31 cellular contexts compared by ENCODE assay signal in genomic region chr12:132967736-132968135, GRCh38.
"Had no signal": no experiment of that assay in that cellular context is flagged by ENCODE, and none has a peak within 500 bp of the region (broad histone marks: within the 10 kb centered on the region; RNA-seq: fewer than 3 reads in every experiment).

No MANE protein-coding gene starts in this region.

- H3K4me3 Mint-ChIP-seq: naive thymus-derived CD4-positive, alpha-beta T cell; natural killer cell; nephron; neural progenitor cell; stimulated activated memory B cell treated with anti-CD40 and anti-IgM and Interleukin-4, amounts not matched to agents 10 μg/mL and 1 μg/mL and 100 μg/mL, for 72 hours; stimulated activated naive CD8-positive, alpha-beta T cell treated with anti-CD3 and anti-CD28 coated beads, Interleukin-15, amount 100 ng/mL, for 72 hours had no signal

- H3K9me3 ChIP-seq: right lobe of liver, testis, vagina had no signal

- H3K27ac Mint-ChIP-seq: naive thymus-derived CD4-positive, alpha-beta T cell; natural killer cell; nephron; neural progenitor cell; progenitor cell of endocrine pancreas; stimulated activated memory B cell treated with anti-CD40 and anti-IgM and Interleukin-4, amounts not matched to agents 10 μg/mL and 1 μg/mL and 100 μg/mL, for 72 hours; stimulated activated naive CD8-positive, alpha-beta T cell treated with anti-CD3 and anti-CD28 coated beads, Interleukin-15, amount 100 ng/mL, for 72 hours had no signal

- H3K4me1 ChIP-seq: neural progenitor cell, parathyroid adenoma, psoas muscle, right lobe of liver, sigmoid colon, suprapubic skin, testis, tibial artery, transverse colon, upper lobe of left lung, vagina had no signal

- H3K4me1 Mint-ChIP-seq: natural killer cell; nephron; neural progenitor cell; stimulated activated memory B cell treated with anti-CD40 and anti-IgM and Interleukin-4, amounts not matched to agents 10 μg/mL and 1 μg/mL and 100 μg/mL, for 72 hours; stimulated activated naive CD8-positive, alpha-beta T cell treated with anti-CD3 and anti-CD28 coated beads, Interleukin-15, amount 100 ng/mL, for 72 hours had no signal

- H3K36me3 Mint-ChIP-seq: natural killer cell had no signal

- H3K36me3 ChIP-seq: neural progenitor cell, ovary, right lobe of liver, sigmoid colon, transverse colon, upper lobe of left lung had no signal

- H3K4me2 ChIP-seq: neural progenitor cell had no signal

- FAIRE-seq: small intestine, urothelium cell line had no signal

- H3K27me3 Mint-ChIP-seq: progenitor cell of endocrine pancreas; stimulated activated memory B cell treated with anti-CD40 and anti-IgM and Interleukin-4, amounts not matched to agents 10 μg/mL and 1 μg/mL and 100 μg/mL, for 72 hours; stimulated activated naive CD8-positive, alpha-beta T cell treated with anti-CD3 and anti-CD28 coated beads, Interleukin-15, amount 100 ng/mL, for 72 hours had no signal

- H3K9ac ChIP-seq: neural progenitor cell, parathyroid adenoma had no signal

- H3K27ac ChIP-seq: neural progenitor cell, ovary, parathyroid adenoma, psoas muscle, right lobe of liver, sigmoid colon, suprapubic skin, testis, tibial artery, transverse colon, upper lobe of left lung, vagina had no signal

- DNase-seq: naive thymus-derived CD4-positive, alpha-beta T cell; natural killer cell; occipital lobe; ovary; posterior cingulate gyrus; psoas muscle; right cardiac atrium; right lobe of liver; sigmoid colon; small intestine; stimulated activated CD4-positive, alpha-beta T cell treated with anti-CD3 and anti-CD28 coated beads, Interleukin-15, amount 100 ng/mL, for 24 hours; stimulated activated CD4-positive, alpha-beta T cell treated with anti-CD3 and anti-CD28 coated beads, Interleukin-2, amount 100 ng/mL, for 24 hours; stimulated activated CD4-positive, alpha-beta T cell treated with anti-CD3 and anti-CD28 coated beads, Interleukin-2, amount 100 ng/mL, for 48 hours; stimulated activated CD4-positive, alpha-beta T cell treated with anti-CD3 and anti-CD28 coated beads, Interleukin-4, amount 100 ng/mL, for 24 hours; stimulated activated CD8-positive, alpha-beta memory T cell treated with anti-CD3 and anti-CD28 coated beads, Interleukin-4, amount 100 ng/mL, for 48 hours; stimulated activated naive CD4-positive, alpha-beta T cell; stimulated activated naive CD8-positive, alpha-beta T cell treated with anti-CD3 and anti-CD28 coated beads, Interleukin-15, amount 100 ng/mL, for 72 hours; stimulated activated naive CD8-positive, alpha-beta T cell treated with anti-CD3 and anti-CD28 coated beads, Interleukin-15, Interleukin-2, amounts not matched to agents 100 U/mL and 50 U/mL, for 24 hours; substantia nigra; testis; tibial artery; transverse colon; upper lobe of left lung had no signal

- ATAC-seq: naive thymus-derived CD4-positive, alpha-beta T cell; natural killer cell; psoas muscle; stimulated activated memory B cell treated with anti-CD40 and anti-IgM and Interleukin-4, amounts not matched to agents 10 μg/mL and 1 μg/mL and 100 μg/mL, for 72 hours; stimulated activated naive CD8-positive, alpha-beta T cell treated with anti-CD3 and anti-CD28 coated beads, Interleukin-15, amount 100 ng/mL, for 72 hours; stimulated activated naive CD8-positive, alpha-beta T cell treated with anti-CD3 and anti-CD28 coated beads, Interleukin-15, Interleukin-2, amounts not matched to agents 100 U/mL and 50 U/mL, for 24 hours had no signal

- H3K79me2 ChIP-seq: parathyroid adenoma had no signal

- H3K27me3 ChIP-seq: neural progenitor cell, ovary, right lobe of liver, sigmoid colon, suprapubic skin, testis, tibial artery, transverse colon, upper lobe of left lung, vagina had no signal

- H2AFZ ChIP-seq: neural progenitor cell, parathyroid adenoma had no signal

- H3K4me3 ChIP-seq: neural progenitor cell, ovary, psoas muscle, right lobe of liver, sigmoid colon, suprapubic skin, testis, tibial artery, transverse colon, upper lobe of left lung, vagina had no signal
